Comparison of ENCODE assay signal across 13 cellular contexts in the genomic region with DNA sequence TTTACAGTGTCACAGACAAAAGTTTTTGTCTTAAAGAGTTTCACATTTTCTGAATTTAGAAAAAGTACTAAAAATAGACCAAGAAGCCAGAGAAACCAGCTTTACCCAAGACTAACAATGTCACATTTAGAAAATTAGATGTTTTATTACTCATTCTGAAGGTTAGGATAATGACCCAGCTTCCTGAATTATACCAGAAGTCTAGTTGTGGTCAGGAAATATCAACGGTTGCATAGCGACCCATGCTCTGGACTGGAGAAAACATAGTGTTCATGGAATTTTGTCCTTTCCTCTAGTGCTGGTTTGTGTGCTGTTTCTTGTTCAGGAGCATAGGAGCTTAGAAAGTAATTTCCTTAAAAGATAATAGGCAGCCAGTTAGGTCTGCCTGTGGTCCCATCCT. TPM values are rescaled to one million over a fixed set of nuclear protein-coding genes. Genes with fewer than 3 reads are reported as not detected.
A peak's percentile ranks its signal among the peaks of the same experiment; 100 is the strongest.
DNase-seq lines count a peak whose midpoint lies in the region; ATAC-seq and TF ChIP-seq lines count a peak whose summit lies in the region.
"Had no signal": no experiment of that assay in that cellular context is flagged by ENCODE, and none has a peak within 500 bp of the region (broad histone marks: within the 10 kb centered on the region; RNA-seq: fewer than 3 reads in every experiment).

No MANE protein-coding gene starts in this region.

- no peaks in the 10 kb centered on the region for H3K4me1 ChIP-seq in heart right ventricle
- H3K4me1 ChIP-seq in adipocyte (ENCODE audit: control insufficient read depth, insufficient read depth, low read length) = peaks cover 6% of the 10 kb centered on the region
- no peaks in the 10 kb centered on the region for H3K4me1 ChIP-seq in aorta (ENCODE audit: control insufficient read depth in 1 of 2, insufficient read depth in 2 of 2, low read length in 2 of 2)
- H3K4me1 ChIP-seq: Peyer's patch had no signal

- H3K9ac ChIP-seq in adipocyte (ENCODE audit: low read length) = no peak overlapping the region

- no peak overlapping the region for H3K4me3 ChIP-seq in heart right ventricle
- H3K4me3 ChIP-seq in adipocyte (ENCODE audit: low read length) = no peak overlapping the region
- H3K4me3 ChIP-seq in aorta (ENCODE audit: low read length in 2 of 2) = no peak overlapping the region
- H3K4me3 ChIP-seq: Peyer's patch had no signal

- H3K36me3 ChIP-seq in heart right ventricle (no peaks in the 10 kb centered on the region), adipocyte (ENCODE audit: control insufficient read depth, insufficient read depth, low read length, severe bottlenecking) (no peaks in the 10 kb centered on the region), aorta (ENCODE audit: control insufficient read depth in 1 of 2, insufficient read depth in 2 of 2, low read length in 1 of 2) (no peaks in the 10 kb centered on the region)
- H3K36me3 ChIP-seq: Peyer's patch, WERI-Rb-1 had no signal

- no peaks in the 10 kb centered on the region for H3K27me3 Mint-ChIP-seq in activated T-helper 17 cell treated with anti-CD3 and anti-CD28 coated beads, Interleukin-2, amount 50 U/mL, for 72 hours

- no peaks in the 10 kb centered on the region for H3K4me1 Mint-ChIP-seq in activated T-helper 17 cell treated with anti-CD3 and anti-CD28 coated beads, Interleukin-2, amount 50 U/mL, for 72 hours

- H3K27ac Mint-ChIP-seq in activated T-helper 17 cell treated with anti-CD3 and anti-CD28 coated beads, Interleukin-2, amount 50 U/mL, for 72 hours = no peak overlapping the region

- ATAC-seq in heart right ventricle = peak in 6 of 8 donors; percentile 49 to 89 (median 64)
- ATAC-seq in left ventricle myocardium superior = no peak
- peak; percentile 81 for ATAC-seq in aorta (ENCODE audit: low FRiP score)
- no peak for ATAC-seq in GM18498 (IDR thresholded peaks at IDR 0.05; ENCODE audit: unreplicated experiment)
- no peak for ATAC-seq in activated T-helper 17 cell treated with anti-CD3 and anti-CD28 coated beads, Interleukin-2, amount 50 U/mL, for 72 hours (replicated peaks)

- H3K9me3 ChIP-seq in heart right ventricle (no peaks in the 10 kb centered on the region), adipocyte (ENCODE audit: control insufficient read depth, low read length) (no peaks in the 10 kb centered on the region), aorta (ENCODE audit: control insufficient read depth, low read length) (no peaks in the 10 kb centered on the region)
- H3K9me3 ChIP-seq: Peyer's patch had no signal

- H3K36me3 Mint-ChIP-seq in activated T-helper 17 cell treated with anti-CD3 and anti-CD28 coated beads, Interleukin-2, amount 50 U/mL, for 72 hours (ENCODE audit: low read depth) = no peaks in the 10 kb centered on the region

- DNase-seq in heart right ventricle = no peak
- DNase-seq in left ventricle myocardium superior = no peak
- DNase-seq in adipocyte (ENCODE audit: low read depth) = peak; percentile 4
- peak; percentile 62 for DNase-seq in islet precursor cell
- peak in 1 of 2 donors; percentile 59 for DNase-seq in aorta
- no peak for DNase-seq in activated effector memory CD4-positive, alpha-beta T cell treated with anti-CD3 and anti-CD28 coated beads, Interleukin-2, amount 50 U/mL, for 16 hours
- DNase-seq: Peyer's patch, WERI-Rb-1 had no signal

- H3K27ac ChIP-seq in heart right ventricle = peak overlapping the region in 2 of 10 donors; percentile 31 to 47
- no peak overlapping the region for H3K27ac ChIP-seq in aorta (ENCODE audit: low read depth in 1 of 2, low read length in 2 of 2)
- H3K27ac ChIP-seq: Peyer's patch, WERI-Rb-1 had no signal

- no peak for TF ChIP-seq CTCF in heart right ventricle (IDR thresholded peaks at IDR 0.05)

- H3K9me3 Mint-ChIP-seq in activated T-helper 17 cell treated with anti-CD3 and anti-CD28 coated beads, Interleukin-2, amount 50 U/mL, for 72 hours = no peaks in the 10 kb centered on the region

- no peak overlapping the region for H3K4me3 Mint-ChIP-seq in activated T-helper 17 cell treated with anti-CD3 and anti-CD28 coated beads, Interleukin-2, amount 50 U/mL, for 72 hours

- intact Hi-C loops in heart right ventricle (cut with DNase I) = loop anchor here in 1 of 10 donors (10.0 kb wide), 1 partner anchor 62 kb away; no protein-coding TSS in a partner anchor
- intact Hi-C loops in left ventricle myocardium superior (cut with micrococcal nuclease) = no loop called here
- intact Hi-C loops in aorta (cut with DNase I) = no loop called here

- 26 to 31% methylated on average over 2 of the region's 2 CpGs for WGBS in heart right ventricle, 2 donors
- 1 to 2% methylated on average over 2 of the region's 2 CpGs for WGBS in aorta, 2 donors

- H3K27me3 ChIP-seq in heart right ventricle (no peaks in the 10 kb centered on the region), adipocyte (replicated peaks; ENCODE audit: control insufficient read depth, insufficient read depth, low read length) (no peaks in the 10 kb centered on the region), aorta (ENCODE audit: control insufficient read depth in 1 of 2, insufficient read depth in 2 of 2, low read length in 1 of 2) (no peaks in the 10 kb centered on the region)
- H3K27me3 ChIP-seq: Peyer's patch had no signal

RNA-seq across cellular contexts. Expression of gene DPPA2, which starts 59.0 kb away (rescaled TPM):
- total RNA-seq in heart right ventricle (not detected), left ventricle myocardium superior (not detected), aorta (not detected)
- polyA plus RNA-seq in heart right ventricle (not detected), aorta (not detected)
- not detected for total RNA-seq in activated T-helper 17 cell treated with anti-CD3 and anti-CD28 coated beads, Interleukin-2, amount 50 U/mL, for 72 hours
- total RNA-seq: cerebellum, glomerular endothelial cell, mononuclear cell, Peyer's patch had no signal

Comparison
In these comparisons a context has a peak if more than half of its experiments do, and no peak if none do; other contexts are left out.
1. ATAC-seq: peak in heart right ventricle (6 of 8) and aorta (single experiment); none in left ventricle myocardium superior (single experiment), GM18498 (single experiment) and activated T-helper 17 cell treated with anti-CD3 and anti-CD28 coated beads, Interleukin-2, amount 50 U/mL, for 72 hours (single experiment).
2. DNase-seq: peak in adipocyte (single experiment) and islet precursor cell (single experiment); none in heart right ventricle (0 of 2), left ventricle myocardium superior (single experiment) and activated effector memory CD4-positive, alpha-beta T cell treated with anti-CD3 and anti-CD28 coated beads, Interleukin-2, amount 50 U/mL, for 16 hours (single experiment).